Comparison of ENCODE assay signal across 11 cellular contexts in genomic region chr15:29870495-29871151, GRCh38. TPM values are rescaled to one million over a fixed set of nuclear protein-coding genes. Genes with fewer than 3 reads are reported as not detected.
DNase-seq lines count a peak whose midpoint lies in the region; ATAC-seq and TF ChIP-seq lines count a peak whose summit lies in the region.
"Had no signal": no experiment of that assay in that cellular context is flagged by ENCODE, and none has a peak within 500 bp of the region (broad histone marks: within the 10 kb centered on the region; RNA-seq: fewer than 3 reads in every experiment).

No MANE protein-coding gene starts in this region.

- no peaks in the 10 kb centered on the region for H3K9me3 ChIP-seq in WERI-Rb-1 (ENCODE audit: severe bottlenecking)
- H3K9me3 ChIP-seq: BLaER1, neutrophil, SJCRH30 had no signal

- no peaks in the 10 kb centered on the region for H3K27me3 ChIP-seq in WERI-Rb-1 (ENCODE audit: insufficient read depth, low read depth, severe bottlenecking)
- no peaks in the 10 kb centered on the region for H3K27me3 ChIP-seq in foreskin keratinocyte
- H3K27me3 ChIP-seq: BLaER1, neutrophil, SJCRH30 had no signal

- H3K36me3 ChIP-seq in WERI-Rb-1, result no peaks in the 10 kb centered on the region
- H3K36me3 ChIP-seq: BLaER1, neutrophil, SJCRH30 had no signal

- no peaks in the 10 kb centered on the region for H3K36me3 Mint-ChIP-seq in activated naive CD4-positive, alpha-beta T cell treated with anti-CD3 and anti-CD28 coated beads, Interleukin-2, amount 50 U/mL, for 72 hours

- ATAC-seq in left ventricle myocardium superior (peak; percentile 78), foreskin keratinocyte (no peak)
- no peak for ATAC-seq in activated naive CD4-positive, alpha-beta T cell treated with anti-CD3 and anti-CD28 coated beads, Interleukin-2, amount 50 U/mL, for 72 hours

- DNase-seq in C1 segment of cervical spinal cord (lab: John Stamatoyannopoulos, UW) (peak in 10 of 14 donors; percentile 15 to 39 (median 30)), left ventricle myocardium superior (peak; percentile 70), putamen (ENCODE audit: low spot score) (peak; percentile 56), WERI-Rb-1 (no peak), EL (no peak), foreskin keratinocyte (no peak)
- no peak for DNase-seq in activated naive CD4-positive, alpha-beta T cell treated with anti-CD3 and anti-CD28 coated beads, Interleukin-2, amount 50 U/mL, for 72 hours (ENCODE audit: low spot score in 2 of 2)
- DNase-seq: SJCRH30 had no signal

- no peaks in the 10 kb centered on the region for H3K4me1 ChIP-seq in foreskin keratinocyte
- H3K4me1 ChIP-seq: SJCRH30 had no signal

- H3K9me3 Mint-ChIP-seq in activated naive CD4-positive, alpha-beta T cell treated with anti-CD3 and anti-CD28 coated beads, Interleukin-2, amount 50 U/mL, for 72 hours, result no peaks in the 10 kb centered on the region

- intact Hi-C loops in left ventricle myocardium superior (cut with micrococcal nuclease), result no loop called here

- H3K27ac ChIP-seq in angular gyrus (ENCODE audit: low read depth, low read length) (peak overlapping the region; percentile 86), WERI-Rb-1 (no peak overlapping the region), foreskin keratinocyte (no peak overlapping the region)
- H3K27ac ChIP-seq: BLaER1, neutrophil, SJCRH30 had no signal

- TF ChIP-seq CTCF in WERI-Rb-1 (IDR thresholded peaks at IDR 0.05; ENCODE audit: low read depth, low read length) (no peak), foreskin keratinocyte (conservative IDR thresholded peaks at IDR 0.05) (no peak)

- no peak overlapping the region for H3K27ac Mint-ChIP-seq in activated naive CD4-positive, alpha-beta T cell treated with anti-CD3 and anti-CD28 coated beads, Interleukin-2, amount 50 U/mL, for 72 hours

- no peak overlapping the region for H3K4me3 ChIP-seq in WERI-Rb-1 (ENCODE audit: low read depth, low read length)
- H3K4me3 ChIP-seq: BLaER1, SJCRH30 had no signal

RNA-seq across cellular contexts. Expression of gene TJP1, which starts 48.4 kb away (rescaled TPM):
- total RNA-seq in left ventricle myocardium superior (123 TPM), foreskin keratinocyte (94.0 and 98.3 TPM in 2 replicates)
- under 1 TPM in 1 of 2 donors, not detected in 1; 0.30 TPM for total RNA-seq in activated naive CD4-positive, alpha-beta T cell treated with anti-CD3 and anti-CD28 coated beads, Interleukin-2, amount 50 U/mL, for 72 hours
- polyA plus RNA-seq in foreskin keratinocyte, result 13.8 and 17.6 TPM in 2 replicates

Comparison
In these comparisons a context has a peak if more than half of its experiments do, and no peak if none do; other contexts are left out.
1. DNase-seq: peak in C1 segment of cervical spinal cord (10 of 14), left ventricle myocardium superior (single experiment) and putamen (single experiment); none in WERI-Rb-1 (single experiment), activated naive CD4-positive, alpha-beta T cell treated with anti-CD3 and anti-CD28 coated beads, Interleukin-2, amount 50 U/mL, for 72 hours (0 of 2), EL (single experiment) and foreskin keratinocyte (0 of 2).
2. RNA of gene TJP1, which starts 48.4 kb away (total RNA-seq): 123 TPM in left ventricle myocardium superior (single experiment) and 94.0 to 98.3 TPM in foreskin keratinocyte; 0.30 TPM in activated naive CD4-positive, alpha-beta T cell treated with anti-CD3 and anti-CD28 coated beads, Interleukin-2, amount 50 U/mL, for 72 hours; every median in the first group is over 10 times any median in the second.